21 cellular contexts compared by ENCODE assay signal in genomic region chr2:190333395-190333794, GRCh38. TPM values are rescaled to one million over a fixed set of nuclear protein-coding genes. Genes with fewer than 3 reads are reported as not detected.
DNase-seq lines count a peak whose midpoint lies in the region; ATAC-seq, FAIRE-seq and TF ChIP-seq lines count a peak whose summit lies in the region.
"Had no signal": no experiment of that assay in that cellular context is flagged by ENCODE, and none has a peak within 500 bp of the region (broad histone marks: within the 10 kb centered on the region; RNA-seq: fewer than 3 reads in every experiment).

No MANE protein-coding gene starts in this region.

- H2AFZ ChIP-seq in K562 (ENCODE audit: low read depth, low read length) (peak overlapping the region; percentile 87), fibroblast of lung (ENCODE audit: low read length) (peak overlapping the region; percentile 10), neural progenitor cell (replicated peaks) (peak overlapping the region; percentile 2)

- WGBS in K562 (ENCODE audit: insufficient coverage, low coverage, missing lambda C conversion rate), result 6% methylated on average over 8 of the region's 8 CpGs
- 9 to 12% methylated on average over 8 of the region's 8 CpGs for WGBS in aorta, 2 donors

- H3K36me3 ChIP-seq in K562 (ENCODE audit: control insufficient read depth, insufficient read depth, low read length) (no peaks in the 10 kb centered on the region), fibroblast of lung (ENCODE audit: control insufficient read depth, insufficient read depth, low read length) (no peaks in the 10 kb centered on the region), neural progenitor cell (no peaks in the 10 kb centered on the region), aorta (ENCODE audit: control insufficient read depth in 1 of 2, insufficient read depth in 2 of 2, low read length in 1 of 2) (no peaks in the 10 kb centered on the region)

- H3K4me2 ChIP-seq in K562 (ENCODE audit: insufficient read depth, low read length) (peak overlapping the region; percentile 50), fibroblast of lung (ENCODE audit: extremely low read depth, insufficient read depth, low read length) (no peak overlapping the region), neural progenitor cell (no peak overlapping the region)
- H3K4me2 ChIP-seq: SK-N-SH had no signal

- no peak overlapping the region for H3K27ac Mint-ChIP-seq in neural progenitor cell
- H3K27ac Mint-ChIP-seq in activated CD4-positive, alpha-beta memory T cell treated with anti-CD3 and anti-CD28 coated beads, Interleukin-2, amount 10 ng/mL, durations not matched to agents 7 days and 5 days, result no peak overlapping the region

- no peaks in the 10 kb centered on the region for H3K9me3 Mint-ChIP-seq in neural progenitor cell
- H3K9me3 Mint-ChIP-seq in activated CD4-positive, alpha-beta memory T cell treated with anti-CD3 and anti-CD28 coated beads, Interleukin-2, amount 10 ng/mL, durations not matched to agents 7 days and 5 days, result no peaks in the 10 kb centered on the region
- H3K9me3 Mint-ChIP-seq: CD8-positive, alpha-beta memory T cell; H9 had no signal

- peak; percentile 78 for FAIRE-seq in K562 (lab: Jason Lieb, UNC)

- no peak overlapping the region for H3K4me3 Mint-ChIP-seq in neural progenitor cell
- no peak overlapping the region for H3K4me3 Mint-ChIP-seq in activated CD4-positive, alpha-beta memory T cell treated with anti-CD3 and anti-CD28 coated beads, Interleukin-2, amount 10 ng/mL, durations not matched to agents 7 days and 5 days
- H3K4me3 Mint-ChIP-seq: CD8-positive, alpha-beta memory T cell; H9 had no signal

- POLR2A ChIA-PET in K562 (lab: Yijun Ruan, JAX), result no interaction called here
- POLR2A ChIA-PET in activated CD4-positive, alpha-beta memory T cell treated with anti-CD3 and anti-CD28 coated beads, Interleukin-2, amount 10 ng/mL, durations not matched to agents 7 days and 5 days (lab: Charles Lee), result no interaction called here

- H3K9me3 ChIP-seq in K562 (replicated peaks; ENCODE audit: control insufficient read depth, insufficient read depth, low read depth, low read length), result no peaks in the 10 kb centered on the region
- H3K9me3 ChIP-seq in fibroblast of lung (ENCODE audit: control insufficient read depth, insufficient read depth, low read depth, low read length), result no peaks in the 10 kb centered on the region
- no peaks in the 10 kb centered on the region for H3K9me3 ChIP-seq in neural progenitor cell (ENCODE audit: low read depth)
- H3K9me3 ChIP-seq in aorta (ENCODE audit: control insufficient read depth, low read length), result no peaks in the 10 kb centered on the region
- H3K9me3 ChIP-seq: SK-N-SH had no signal

- H3K4me1 ChIP-seq in K562 (replicated peaks in 1 of 2; ENCODE audit: control insufficient read depth in 2 of 2, insufficient read depth in 2 of 2, low read length in 2 of 2) (peaks cover 5 to 7% of the 10 kb centered on the region in 2 experiments; a peak in 4 of 5 replicates), fibroblast of lung (ENCODE audit: control insufficient read depth, extremely low read depth, insufficient read depth, low read length) (no peaks in the 10 kb centered on the region), neural progenitor cell (no peaks in the 10 kb centered on the region), aorta (ENCODE audit: control insufficient read depth in 1 of 2, insufficient read depth in 2 of 2, low read length in 2 of 2) (peaks cover 0 to 3% of the 10 kb centered on the region in 2 donors)

- no peaks in the 10 kb centered on the region for H3K9me1 ChIP-seq in K562 (ENCODE audit: control insufficient read depth, insufficient read depth, low read length)

- no peaks in the 10 kb centered on the region for H3K4me1 Mint-ChIP-seq in neural progenitor cell
- H3K4me1 Mint-ChIP-seq in activated CD4-positive, alpha-beta memory T cell treated with anti-CD3 and anti-CD28 coated beads, Interleukin-2, amount 10 ng/mL, durations not matched to agents 7 days and 5 days, result no peaks in the 10 kb centered on the region
- H3K4me1 Mint-ChIP-seq: CD8-positive, alpha-beta memory T cell; H9 had no signal

- DNase-seq in K562 (ENCODE audit: extremely low read depth in 1 of 4, low spot score in 3 of 4) (peak in 1 of 4 experiments; percentile 50), fibroblast of lung (ENCODE audit: low read depth in 2 of 2) (no peak), neural progenitor cell (ENCODE audit: low spot score) (no peak), aorta (no peak), NCI-H1694 treated with DMSO at 0.1 percent for 48 hours (lab: John Stamatoyannopoulos, UW) (no peak)
- no peak for DNase-seq in activated CD4-positive, alpha-beta memory T cell treated with anti-CD3 and anti-CD28 coated beads, Interleukin-2, amount 10 ng/mL, durations not matched to agents 7 days and 5 days
- no peak for DNase-seq in activated CD4-positive, CD25-positive, alpha-beta regulatory T cell (lab: John Stamatoyannopoulos, UW)
- DNase-seq: ACHN; C1 segment of cervical spinal cord; CD8-positive, alpha-beta memory T cell; H9; KBM-7; NCI-H1105; NCI-H1694; NCI-H2107; NCI-H226; NCI-H524 treated with DMSO at 0.1 percent for 48 hours; PC-3; RPMI8226; SHP77 treated with DMSO at 0.1 percent for 48 hours; SK-N-SH had no signal

- intact Hi-C loops in K562 (cut with micrococcal nuclease) (loop anchor here (10.0 kb wide), 1 partner anchor 471 kb away; no protein-coding TSS in a partner anchor), aorta (cut with DNase I) (no loop called here)

- TF ChIP-seq EP300 in K562 (IDR thresholded peaks at IDR 0.05; ENCODE audit: low read length), result no peak

- H3K27ac ChIP-seq in K562 (ENCODE audit: extremely low read depth, low read depth, low read length) (peak overlapping the region; percentile 82), fibroblast of lung (ENCODE audit: insufficient read depth, low read length) (no peak overlapping the region), neural progenitor cell (no peak overlapping the region), aorta (ENCODE audit: low read depth in 1 of 2, low read length in 2 of 2) (peak overlapping the region; percentile 80 to 82)

- peak; percentile 48 for ATAC-seq in K562
- ATAC-seq in aorta (ENCODE audit: low FRiP score), result no peak
- ATAC-seq: PC-3 had no signal

- H3K9ac ChIP-seq in K562 (ENCODE audit: insufficient read depth in 1 of 2, low read depth in 2 of 2, low read length in 2 of 2) (peak overlapping the region in 1 of 2 experiments; percentile 72; a peak in 2 of 4 replicates), fibroblast of lung (ENCODE audit: insufficient read depth, low read length) (no peak overlapping the region), neural progenitor cell (no peak overlapping the region)
- H3K9ac ChIP-seq: SK-N-SH had no signal

- no peaks in the 10 kb centered on the region for H3K27me3 ChIP-seq in K562 (ENCODE audit: control insufficient read depth in 2 of 2, insufficient read depth in 2 of 2, low read length in 2 of 2)
- no peaks in the 10 kb centered on the region for H3K27me3 ChIP-seq in fibroblast of lung (ENCODE audit: control insufficient read depth, insufficient read depth, low read length)
- H3K27me3 ChIP-seq in neural progenitor cell, result no peaks in the 10 kb centered on the region
- no peaks in the 10 kb centered on the region for H3K27me3 ChIP-seq in aorta (ENCODE audit: control insufficient read depth in 1 of 2, insufficient read depth in 2 of 2, low read length in 1 of 2)

- TF ChIP-seq CTCF in K562 (IDR thresholded peaks at IDR 0.05 in 2 of 3, conservative IDR thresholded peaks at IDR 0.05 in 1 of 3; ENCODE audit: insufficient read depth in 2 of 3, low read depth in 1 of 3, low read length in 3 of 3) (no peak), fibroblast of lung (conservative IDR thresholded peaks at IDR 0.05 in 1 of 2, IDR thresholded peaks at IDR 0.05 in 1 of 2; ENCODE audit: low read depth in 1 of 2, low read length in 2 of 2) (no peak), neural progenitor cell (IDR thresholded peaks at IDR 0.05) (no peak)

- no TSS peak for BruUV-seq in K562 (replicated peaks; lab: Mats Ljungman, UMichigan)

- no peaks in the 10 kb centered on the region for H3F3A ChIP-seq in neural progenitor cell (ENCODE audit: low read depth)

- H3K27me3 Mint-ChIP-seq in neural progenitor cell (ENCODE audit: insufficient read depth, low read depth), result peaks cover 2% of the 10 kb centered on the region
- H3K27me3 Mint-ChIP-seq in activated CD4-positive, alpha-beta memory T cell treated with anti-CD3 and anti-CD28 coated beads, Interleukin-2, amount 10 ng/mL, durations not matched to agents 7 days and 5 days, result peaks cover 20% of the 10 kb centered on the region

- no peaks in the 10 kb centered on the region for H3K36me3 Mint-ChIP-seq in neural progenitor cell
- H3K36me3 Mint-ChIP-seq in activated CD4-positive, alpha-beta memory T cell treated with anti-CD3 and anti-CD28 coated beads, Interleukin-2, amount 10 ng/mL, durations not matched to agents 7 days and 5 days (ENCODE audit: low read depth), result no peaks in the 10 kb centered on the region
- H3K36me3 Mint-ChIP-seq: CD8-positive, alpha-beta memory T cell had no signal

- TF ChIP-seq POLR2A in K562 (conservative IDR thresholded peaks at IDR 0.05), result no peak

- CTCF ChIA-PET in K562 (lab: Yijun Ruan, JAX; ENCODE audit: low intra/inter-chr PET ratio), result no interaction called here
- CTCF ChIA-PET in activated CD4-positive, alpha-beta memory T cell treated with anti-CD3 and anti-CD28 coated beads, Interleukin-2, amount 10 ng/mL, durations not matched to agents 7 days and 5 days (lab: Charles Lee), result no interaction called here

- no peak for TF ChIP-seq RAD21 in K562 (CRISPR knock-in tag; conservative IDR thresholded peaks at IDR 0.05 in 1 of 2, IDR thresholded peaks at IDR 0.05 in 1 of 2)

- H4K20me1 ChIP-seq in K562 (replicated peaks; ENCODE audit: control insufficient read depth, insufficient read depth, low read length) (no peaks in the 10 kb centered on the region), fibroblast of lung (ENCODE audit: control insufficient read depth, extremely low read depth, insufficient read depth, low read length) (no peaks in the 10 kb centered on the region), neural progenitor cell (ENCODE audit: low read depth) (no peaks in the 10 kb centered on the region)

- in situ Hi-C loops in K562 (cut with MboI), result no loop called here

- H3K79me2 ChIP-seq in K562 (ENCODE audit: control insufficient read depth, insufficient read depth, low read length), result peaks cover 5% of the 10 kb centered on the region; the same call in 2 of the 3 replicates
- no peaks in the 10 kb centered on the region for H3K79me2 ChIP-seq in fibroblast of lung (ENCODE audit: control insufficient read depth, insufficient read depth, low read length)
- no peaks in the 10 kb centered on the region for H3K79me2 ChIP-seq in neural progenitor cell (ENCODE audit: low read depth)

- H3K4me3 ChIP-seq in K562, result no peak overlapping the region
- no peak overlapping the region for H3K4me3 ChIP-seq in fibroblast of lung (replicated peaks in 1 of 4; ENCODE audit: control extremely low read depth in 1 of 4, insufficient read depth in 1 of 4, low read depth in 3 of 4, low read length in 4 of 4)
- no peak overlapping the region for H3K4me3 ChIP-seq in neural progenitor cell
- H3K4me3 ChIP-seq in aorta (ENCODE audit: low read length in 2 of 2), result no peak overlapping the region

RNA-seq across cellular contexts. Expression of gene INPP1, which starts 10.0 kb away (rescaled TPM):
- total RNA-seq in K562 (2011; cell fraction: chromatin; rRNA removed; ENCODE audit: low replicate concordance), result 3.1 and 5.7 TPM in 2 replicates
- total RNA-seq in K562 (2011; cell fraction: nucleolus; rRNA removed), result 1.5 and 2.2 TPM in 2 replicates
- 2.9 and 4.4 TPM in 2 replicates for total RNA-seq in K562 (2011; cell fraction: nucleoplasm; rRNA removed)
- total RNA-seq in K562 (2014; rRNA removed) (3.1 and 11.8 TPM in 2 replicates), K562 (2014; rRNA removed; fragmentation: Illumina TruSeq; extraction: Trizol) (6.6 and 6.7 TPM in 2 replicates), K562 (2015; rRNA removed; fragmentation: Illumina TruSeq; extraction: Trizol) (3.3 and 4.5 TPM in 2 replicates), K562 (2021) (5.0 and 5.3 TPM in 2 replicates), fibroblast of lung (13.4 and 14.0 TPM in 2 replicates), neural progenitor cell (ENCODE audit: low replicate concordance) (0.50 and 1.6 TPM in 2 replicates), aorta (10 to 100 TPM; 31.8 to 39.7 TPM)
- polyA plus RNA-seq in K562 (2011; rRNA removed) (2.5 and 9.9 TPM in 2 replicates), K562 (2014; fragmentation: Illumina TruSeq; extraction: Trizol) (6.5 and 7.7 TPM in 2 replicates), K562 (2014; fragmentation: Nextera tagmentation; extraction: Ambion mirVana) (1 to 10 TPM; 3.7 to 6.1 TPM), K562 (2014; rRNA removed) (6.3 and 7.7 TPM in 2 replicates), fibroblast of lung (16.4 and 17.6 TPM in 2 replicates), aorta (10 to 100 TPM; 18.5 to 43.1 TPM)
- polyA plus RNA-seq in K562 (2011; cell fraction: cytosol; rRNA removed), result 1.6 and 4.4 TPM in 2 replicates
- 3.6 and 10.5 TPM in 2 replicates for polyA plus RNA-seq in K562 (2011; cell fraction: nucleus; rRNA removed)
- polyA plus RNA-seq in K562 (2012), result 3.2 and 6.0 TPM in 2 replicates
- polyA minus RNA-seq in K562 (2011; rRNA and poly(A)+ RNA removed), result 1.9 and 8.7 TPM in 2 replicates
- polyA minus RNA-seq in K562 (2011; cell fraction: cytosol; rRNA and poly(A)+ RNA removed), result 1.6 and 3.5 TPM in 2 replicates
- 0.67 and 2.8 TPM in 2 replicates for polyA minus RNA-seq in K562 (2011; cell fraction: nucleus; rRNA and poly(A)+ RNA removed)
- 21.2 and 28.7 TPM in 2 replicates for polyA plus RNA-seq in fibroblast of lung (2012)
- polyA minus RNA-seq in fibroblast of lung (ENCODE audit: low replicate concordance), result 1.7 and 10.3 TPM in 2 replicates
- 10 to 100 TPM; 10.6 to 11.9 TPM for total RNA-seq in activated CD4-positive, alpha-beta memory T cell treated with anti-CD3 and anti-CD28 coated beads, Interleukin-2, amount 10 ng/mL, durations not matched to agents 7 days and 5 days

RNA-seq across cellular contexts. Expression of gene HIBCH, which starts 13.8 kb away (rescaled TPM):
- 22.5 and 54.1 TPM in 2 replicates for total RNA-seq in K562 (2011; cell fraction: chromatin; rRNA removed; ENCODE audit: low replicate concordance)
- 14.1 and 19.7 TPM in 2 replicates for total RNA-seq in K562 (2011; cell fraction: nucleolus; rRNA removed)
- total RNA-seq in K562 (2011; cell fraction: nucleoplasm; rRNA removed), result 31.6 and 50.0 TPM in 2 replicates
- total RNA-seq in K562 (2014; rRNA removed) (14.9 and 17.0 TPM in 2 replicates), K562 (2014; rRNA removed; fragmentation: Illumina TruSeq; extraction: Trizol) (31.9 and 34.5 TPM in 2 replicates), K562 (2015; rRNA removed; fragmentation: Illumina TruSeq; extraction: Trizol) (20.7 and 24.6 TPM in 2 replicates), K562 (2021) (25.9 and 28.3 TPM in 2 replicates), fibroblast of lung (16.2 and 19.2 TPM in 2 replicates), neural progenitor cell (ENCODE audit: low replicate concordance) (33.0 and 38.8 TPM in 2 replicates), aorta (10 to 100 TPM; 50.1 to 51.5 TPM)
- polyA plus RNA-seq in K562 (2011; rRNA removed) (21.5 and 36.3 TPM in 2 replicates), K562 (2014; fragmentation: Illumina TruSeq; extraction: Trizol) (25.4 and 25.6 TPM in 2 replicates), K562 (2014; fragmentation: Nextera tagmentation; extraction: Ambion mirVana) (10 to 100 TPM; 52.8 to 65.4 TPM), K562 (2014; rRNA removed) (24.0 and 26.1 TPM in 2 replicates), fibroblast of lung (13.4 and 14.9 TPM in 2 replicates), aorta (10 to 100 TPM; 28.9 to 34.6 TPM)
- 2.8 and 5.5 TPM in 2 replicates for polyA plus RNA-seq in K562 (2011; cell fraction: cytosol; rRNA removed)
- polyA plus RNA-seq in K562 (2011; cell fraction: nucleus; rRNA removed), result 17.5 and 21.0 TPM in 2 replicates
- 16.8 and 28.2 TPM in 2 replicates for polyA plus RNA-seq in K562 (2012)
- polyA minus RNA-seq in K562 (2011; rRNA and poly(A)+ RNA removed), result 28.5 and 33.6 TPM in 2 replicates
- polyA minus RNA-seq in K562 (2011; cell fraction: cytosol; rRNA and poly(A)+ RNA removed), result 8.1 and 10.1 TPM in 2 replicates
- 20.9 and 30.0 TPM in 2 replicates for polyA minus RNA-seq in K562 (2011; cell fraction: nucleus; rRNA and poly(A)+ RNA removed)
- 14.1 and 15.0 TPM in 2 replicates for polyA plus RNA-seq in fibroblast of lung (2012)
- 0.30 TPM in 1 of 2 replicates, not detected in the other for polyA minus RNA-seq in fibroblast of lung (ENCODE audit: low replicate concordance)
- total RNA-seq in activated CD4-positive, alpha-beta memory T cell treated with anti-CD3 and anti-CD28 coated beads, Interleukin-2, amount 10 ng/mL, durations not matched to agents 7 days and 5 days, result 10 to 100 TPM; 16.2 to 17.3 TPM

Comparison
In these comparisons a context has a peak if more than half of its experiments do, and no peak if none do; other contexts are left out.
1. H2AFZ ChIP-seq: peak in every context shown above with its lines; median percentile 87 in K562; 10 in fibroblast of lung; 2 in neural progenitor cell.
2. H3K27ac ChIP-seq: peak in K562 (single experiment) and aorta (2 of 2); none in fibroblast of lung (single experiment) and neural progenitor cell (single experiment).